In the genomic region with DNA sequence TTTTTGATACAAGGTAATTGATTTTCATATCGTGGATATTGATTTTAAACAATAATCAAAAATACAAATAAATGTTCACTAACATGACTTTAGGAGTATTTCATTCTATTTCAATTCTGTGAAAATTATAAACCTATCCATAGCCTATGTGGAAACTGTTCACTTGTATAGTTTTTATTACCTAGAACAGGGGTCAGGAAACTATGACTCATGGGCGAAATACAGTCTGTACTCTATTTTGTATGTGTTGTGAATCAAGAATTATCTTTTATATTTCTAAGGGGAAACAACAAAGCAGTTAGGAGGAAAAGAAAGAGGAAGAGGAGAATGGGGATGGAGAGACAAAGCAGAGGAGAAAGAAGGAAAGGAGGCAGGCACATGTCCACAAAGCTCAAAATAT, we compare ENCODE assay signal across 19 cellular contexts.
"Had no signal": no experiment of that assay in that cellular context is flagged by ENCODE, and none has a peak within 500 bp of the region (broad histone marks: within the 10 kb centered on the region; RNA-seq: fewer than 3 reads in every experiment).

No MANE protein-coding gene starts in this region.

- ATAC-seq: activated T-cell treated with anti-CD3 and anti-CD28 coated beads, Interleukin-2, amount 50 U/mL, for 4 hours; K562; WTC11 had no signal

- DNase-seq: activated CD4-positive, alpha-beta T cell treated with anti-CD3 and anti-CD28 coated beads for 48 hours; activated CD4-positive, alpha-beta T cell treated with anti-CD3 and anti-CD28 coated beads, Interleukin-2, amount 50 U/mL, for 48 hours; activated CD4-positive, CD25-positive, alpha-beta regulatory T cell treated with anti-CD3 and anti-CD28 coated beads, Interleukin-2, amount 50 U/mL, for 72 hours; activated gamma-delta T cell; activated naive CD4-positive, alpha-beta T cell treated with anti-CD3 and anti-CD28 coated beads for 36 hours; activated T-cell treated with anti-CD3 and anti-CD28 coated beads, Interleukin-2, amount 50 U/mL, for 4 hours; amygdala; Karpas-422; NCI-H1092; NCI-H1417 treated with DMSO at 0.1 percent for 48 hours; NCI-H1694; NCI-H2029; NCI-H2107; NCI-H2171 treated with DMSO at 0.1 percent for 48 hours; NCI-H226; NCI-H510A; SHP77 treated with DMSO at 0.1 percent for 48 hours had no signal

- H3K4me3 ChIP-seq: K562 had no signal
